Comparison of ENCODE assay signal across 21 cellular contexts in genomic region chr12:121446760-121447159, GRCh38. TPM values are rescaled to one million over a fixed set of nuclear protein-coding genes. Genes with fewer than 3 reads are reported as not detected.
DNase-seq lines count a peak whose midpoint lies in the region; ATAC-seq, FAIRE-seq and TF ChIP-seq lines count a peak whose summit lies in the region.
"Had no signal": no experiment of that assay in that cellular context is flagged by ENCODE, and none has a peak within 500 bp of the region (broad histone marks: within the 10 kb centered on the region; RNA-seq: fewer than 3 reads in every experiment).

No MANE protein-coding gene starts in this region.

- no peaks in the 10 kb centered on the region for H3K36me3 ChIP-seq in GM23248 (ENCODE audit: low read depth)
- peaks cover 1% of the 10 kb centered on the region for H3K36me3 ChIP-seq in osteoblast (ENCODE audit: insufficient read depth, low read length)
- H3K36me3 ChIP-seq in left ventricle myocardium inferior, result peaks cover 14% of the 10 kb centered on the region

- no peak for ATAC-seq in activated CD8-positive, alpha-beta T cell treated with anti-CD3 and anti-CD28 coated beads, Interleukin-2, amount 10 ng/mL, durations not matched to agents 7 days and 5 days
- ATAC-seq in activated CD8-positive, alpha-beta T cell treated with anti-CD3 and anti-CD28 coated beads for 36 hours, result no peak
- ATAC-seq in GM18511 (IDR thresholded peaks at IDR 0.05; ENCODE audit: unreplicated experiment), result no peak

- H3K27me3 ChIP-seq in GM23248 (replicated peaks; ENCODE audit: insufficient read depth) (no peaks in the 10 kb centered on the region), osteoblast (ENCODE audit: insufficient read depth, low read length) (no peaks in the 10 kb centered on the region), left ventricle myocardium inferior (ENCODE audit: low read depth) (no peaks in the 10 kb centered on the region)
- H3K27me3 ChIP-seq: BE2C had no signal

- no peak overlapping the region for H2AFZ ChIP-seq in GM23248
- no peak overlapping the region for H2AFZ ChIP-seq in osteoblast (ENCODE audit: low read length)

- CTCF ChIA-PET in activated CD8-positive, alpha-beta T cell treated with anti-CD3 and anti-CD28 coated beads, Interleukin-2, amount 10 ng/mL, durations not matched to agents 7 days and 5 days (lab: Charles Lee), result interaction anchor here (0.9 to 1.0 kb wide), 2 partner anchors 19 to 112 kb away, joined by 3 read pairs; no protein-coding TSS in a partner anchor
- CTCF ChIA-PET in activated CD8-positive, alpha-beta T cell treated with anti-CD3 and anti-CD28 coated beads for 36 hours (lab: Charles Lee), result interaction anchor here (1.0 to 6.9 kb wide), 3 partner anchors 14 to 112 kb away, joined by 4 to 75 read pairs (median 15); no protein-coding TSS in a partner anchor

- TF ChIP-seq POLR2A in GM12892 (IDR thresholded peaks at IDR 0.05; ENCODE audit: low read depth, low read length), result no peak

- no peaks in the 10 kb centered on the region for H3K9me2 ChIP-seq in GM23248 (ENCODE audit: insufficient read depth)

- H3K79me2 ChIP-seq in GM23248 (ENCODE audit: insufficient read depth) (peaks cover 6% of the 10 kb centered on the region), osteoblast (ENCODE audit: insufficient read depth, low read length) (peaks cover 18% of the 10 kb centered on the region)

- intact Hi-C loops in activated CD8-positive, alpha-beta T cell treated with anti-CD3 and anti-CD28 coated beads for 36 hours (cut with micrococcal nuclease), result loop anchor here (10.0 kb wide), 1 partner anchor 112 kb away; no protein-coding TSS in a partner anchor
- intact Hi-C loops in left ventricle myocardium inferior (cut with micrococcal nuclease), result loop anchor here (10.0 kb wide), 1 partner anchor 112 kb away; no protein-coding TSS in a partner anchor

- WGBS in GM23248 (ENCODE audit: low coverage in 1 of 2, low lambda C conversion rate in 2 of 2, missing lambda C conversion rate in 2 of 2), 2 experiments, result 33 to 42% methylated on average over 3 of the region's 3 CpGs

- H3K9me3 Mint-ChIP-seq in activated CD8-positive, alpha-beta T cell treated with anti-CD3 and anti-CD28 coated beads, Interleukin-2, amount 10 ng/mL, durations not matched to agents 7 days and 5 days (ENCODE audit: insufficient read depth), result no peaks in the 10 kb centered on the region
- no peaks in the 10 kb centered on the region for H3K9me3 Mint-ChIP-seq in activated CD8-positive, alpha-beta T cell treated with anti-CD3 and anti-CD28 coated beads for 36 hours
- H3K9me3 Mint-ChIP-seq: CD4-positive, alpha-beta memory T cell had no signal

- peaks cover 37% of the 10 kb centered on the region for H3K36me3 Mint-ChIP-seq in activated CD8-positive, alpha-beta T cell treated with anti-CD3 and anti-CD28 coated beads, Interleukin-2, amount 10 ng/mL, durations not matched to agents 7 days and 5 days (ENCODE audit: low read depth)
- H3K36me3 Mint-ChIP-seq in activated CD8-positive, alpha-beta T cell treated with anti-CD3 and anti-CD28 coated beads for 36 hours (ENCODE audit: low read depth), result peaks cover 24% of the 10 kb centered on the region

- no peaks in the 10 kb centered on the region for H3K27me3 Mint-ChIP-seq in activated CD8-positive, alpha-beta T cell treated with anti-CD3 and anti-CD28 coated beads, Interleukin-2, amount 10 ng/mL, durations not matched to agents 7 days and 5 days (ENCODE audit: low read depth)
- H3K27me3 Mint-ChIP-seq in activated CD8-positive, alpha-beta T cell treated with anti-CD3 and anti-CD28 coated beads for 36 hours, result no peaks in the 10 kb centered on the region
- H3K27me3 Mint-ChIP-seq: CD4-positive, alpha-beta memory T cell had no signal

- H3K4me3 ChIP-seq in GM23248 (no peak overlapping the region), epithelial cell of proximal tubule (ENCODE audit: low read depth, low read length) (no peak overlapping the region), osteoblast (ENCODE audit: insufficient read depth, low read length) (no peak overlapping the region), left ventricle myocardium inferior (no peak overlapping the region)

- no peak for DNase-seq in activated CD8-positive, alpha-beta T cell treated with anti-CD3 and anti-CD28 coated beads, Interleukin-2, amount 10 ng/mL, durations not matched to agents 7 days and 5 days
- no peak for DNase-seq in activated CD8-positive, alpha-beta T cell treated with anti-CD3 and anti-CD28 coated beads for 36 hours
- DNase-seq in GM23248, result peak; percentile 44
- peak; percentile 29 for DNase-seq in epithelial cell of proximal tubule (ENCODE audit: low read depth)
- peak; percentile 65 for DNase-seq in osteoblast (ENCODE audit: insufficient read length, low spot score, missing footprints)
- no peak for DNase-seq in GM12892 (ENCODE audit: insufficient read length)
- DNase-seq in left ventricle myocardium inferior, result no peak
- DNase-seq: 8988T; BE2C; Calu3; CD4-positive, alpha-beta memory T cell; GF-D8; Karpas-422; NCI-H1048; NCI-H1436; NCI-H1930; NCI-H345; NCI-H524 treated with DMSO at 0.1 percent for 48 hours; SHP77 had no signal

- H3K27ac Mint-ChIP-seq in activated CD8-positive, alpha-beta T cell treated with anti-CD3 and anti-CD28 coated beads, Interleukin-2, amount 10 ng/mL, durations not matched to agents 7 days and 5 days, result peak overlapping the region; percentile 25
- H3K27ac Mint-ChIP-seq in activated CD8-positive, alpha-beta T cell treated with anti-CD3 and anti-CD28 coated beads for 36 hours, result no peak overlapping the region

- H3F3A ChIP-seq in GM23248 (ENCODE audit: insufficient read depth), result peaks cover 6% of the 10 kb centered on the region; the same call in 1 of the 2 replicates

- H3K27ac ChIP-seq in GM23248 (no peak overlapping the region), osteoblast (ENCODE audit: low read depth, low read length) (no peak overlapping the region), left ventricle myocardium inferior (replicated peaks) (no peak overlapping the region)

- H3K4me2 ChIP-seq in GM23248 (ENCODE audit: unreplicated experiment), result no peak overlapping the region
- H3K4me2 ChIP-seq in osteoblast (ENCODE audit: insufficient read depth, low read length), result no peak overlapping the region

- FAIRE-seq in GM12892 (lab: Jason Lieb, UNC), result no peak
- FAIRE-seq: H1 had no signal

- H3K9me3 ChIP-seq in GM23248 (ENCODE audit: low read depth) (no peaks in the 10 kb centered on the region), osteoblast (ENCODE audit: low read depth, low read length) (no peaks in the 10 kb centered on the region), left ventricle myocardium inferior (replicated peaks) (no peaks in the 10 kb centered on the region)
- H3K9me3 ChIP-seq: BE2C had no signal

- H3K9ac ChIP-seq in GM23248, result no peak overlapping the region

- in situ Hi-C loops in GM23248 (cut with MboI), result loop anchor here (25.0 kb wide), 1 partner anchor 109 kb away; no protein-coding TSS in a partner anchor

- H3K4me1 ChIP-seq in GM23248 (ENCODE audit: insufficient read depth) (peaks cover 12% of the 10 kb centered on the region), osteoblast (ENCODE audit: insufficient read depth, low read length) (no peaks in the 10 kb centered on the region), left ventricle myocardium inferior (peaks cover 24% of the 10 kb centered on the region)
- H3K4me1 ChIP-seq: BE2C had no signal

- no peaks in the 10 kb centered on the region for H4K20me1 ChIP-seq in GM23248 (ENCODE audit: insufficient read depth)
- no peaks in the 10 kb centered on the region for H4K20me1 ChIP-seq in osteoblast (ENCODE audit: insufficient read depth, low read length)

- no peak for TF ChIP-seq CTCF in activated CD8-positive, alpha-beta T cell treated with anti-CD3 and anti-CD28 coated beads for 36 hours (IDR thresholded peaks at IDR 0.05)
- TF ChIP-seq CTCF in epithelial cell of proximal tubule (conservative IDR thresholded peaks at IDR 0.05; ENCODE audit: low read depth, low read length) (no peak), osteoblast (IDR thresholded peaks at IDR 0.05; ENCODE audit: extremely low read depth, low read depth, low read length) (no peak), left ventricle myocardium inferior (IDR thresholded peaks at IDR 0.05; ENCODE audit: borderline replicate concordance) (no peak)

- peaks cover 3% of the 10 kb centered on the region for H3K4me1 Mint-ChIP-seq in activated CD8-positive, alpha-beta T cell treated with anti-CD3 and anti-CD28 coated beads, Interleukin-2, amount 10 ng/mL, durations not matched to agents 7 days and 5 days (ENCODE audit: low read depth)
- peaks cover 21% of the 10 kb centered on the region for H3K4me1 Mint-ChIP-seq in activated CD8-positive, alpha-beta T cell treated with anti-CD3 and anti-CD28 coated beads for 36 hours (ENCODE audit: low read depth)

- POLR2A ChIA-PET in activated CD8-positive, alpha-beta T cell treated with anti-CD3 and anti-CD28 coated beads, Interleukin-2, amount 10 ng/mL, durations not matched to agents 7 days and 5 days (lab: Charles Lee), result no interaction called here
- POLR2A ChIA-PET in activated CD8-positive, alpha-beta T cell treated with anti-CD3 and anti-CD28 coated beads for 36 hours (lab: Charles Lee), result interaction anchor here (0.7 to 1.0 kb wide), 2 partner anchors 112 to 314 kb away, joined by 3 to 4 read pairs; no protein-coding TSS in a partner anchor

- H3K4me3 Mint-ChIP-seq in activated CD8-positive, alpha-beta T cell treated with anti-CD3 and anti-CD28 coated beads, Interleukin-2, amount 10 ng/mL, durations not matched to agents 7 days and 5 days, result no peak overlapping the region
- H3K4me3 Mint-ChIP-seq in activated CD8-positive, alpha-beta T cell treated with anti-CD3 and anti-CD28 coated beads for 36 hours, result no peak overlapping the region
- H3K4me3 Mint-ChIP-seq: CD4-positive, alpha-beta memory T cell had no signal

RNA-seq across cellular contexts. Expression of gene RNF34, which starts 46.8 kb away (rescaled TPM):
- total RNA-seq in activated CD8-positive, alpha-beta T cell treated with anti-CD3 and anti-CD28 coated beads, Interleukin-2, amount 10 ng/mL, durations not matched to agents 7 days and 5 days, result 10 to 100 TPM; 74.9 to 85.0 TPM
- 10 to 100 TPM; 44.1 to 44.9 TPM for total RNA-seq in activated CD8-positive, alpha-beta T cell treated with anti-CD3 and anti-CD28 coated beads for 36 hours
- 42.8 and 47.2 TPM in 2 replicates for total RNA-seq in GM23248 (2014; rRNA removed; shearing (Covaris generic))
- polyA plus RNA-seq in GM23248 (2016; fragmentation: Nextera tagmentation; extraction: Ambion mirVana), result 42.8 and 48.2 TPM in 2 replicates
- 43.8 and 52.3 TPM in 2 replicates for total RNA-seq in epithelial cell of proximal tubule
- 41.6 and 46.6 TPM in 2 replicates for total RNA-seq in osteoblast
- polyA plus RNA-seq in GM12892 (2012; ENCODE audit: missing spikeins), result 53.3 TPM
- 22.4 TPM for total RNA-seq in left ventricle myocardium inferior

Comparison
In these comparisons a context has a peak if more than half of its experiments do, and no peak if none do; other contexts are left out.
1. DNase-seq: peak in GM23248 (single experiment), epithelial cell of proximal tubule (single experiment) and osteoblast (single experiment); none in activated CD8-positive, alpha-beta T cell treated with anti-CD3 and anti-CD28 coated beads, Interleukin-2, amount 10 ng/mL, durations not matched to agents 7 days and 5 days (single experiment), activated CD8-positive, alpha-beta T cell treated with anti-CD3 and anti-CD28 coated beads for 36 hours (single experiment), GM12892 (single experiment) and left ventricle myocardium inferior (single experiment).